9 cellular contexts compared by ENCODE assay signal in the genomic region with DNA sequence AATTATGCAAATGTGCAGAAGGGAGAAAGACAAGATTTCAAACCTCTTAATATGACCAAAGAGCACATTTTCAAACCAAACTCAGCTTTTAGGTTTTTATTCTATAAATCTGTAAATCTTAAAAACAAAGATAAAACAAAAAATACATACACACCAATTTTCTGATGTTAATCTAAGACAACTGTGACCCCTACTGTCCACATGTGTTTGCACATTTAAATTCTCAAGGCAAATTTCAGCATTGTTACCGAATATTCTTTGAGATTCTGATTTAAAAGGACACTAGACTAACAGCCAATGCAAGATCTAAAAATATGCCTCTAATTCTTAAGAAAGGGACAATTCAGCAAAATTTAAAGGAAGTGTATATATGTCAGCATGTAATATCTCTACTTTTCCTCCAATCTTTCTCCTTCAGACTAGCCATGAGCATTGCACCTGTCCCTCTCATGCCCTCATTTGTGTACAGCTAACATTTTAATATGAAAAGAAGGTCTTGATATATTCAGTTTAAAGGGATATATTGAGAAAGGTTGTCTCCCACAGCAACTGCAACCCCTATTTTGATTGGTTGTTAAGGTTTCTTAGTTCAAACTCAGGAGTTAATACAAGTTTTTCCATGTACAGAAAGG.
DNase-seq lines count a peak whose midpoint lies in the region; TF ChIP-seq lines count a peak whose summit lies in the region.
"Had no signal": no experiment of that assay in that cellular context is flagged by ENCODE, and none has a peak within 500 bp of the region (broad histone marks: within the 10 kb centered on the region; RNA-seq: fewer than 3 reads in every experiment).

No MANE protein-coding gene starts in this region.

- no peak overlapping the region for H3K4me3 ChIP-seq in HEK293 (ENCODE audit: low read depth, low read length)

- POLR2A ChIA-PET in HEK293 (lab: Yijun Ruan, JAX) = no interaction called here

- no peaks in the 10 kb centered on the region for H3K36me3 ChIP-seq in HEK293 (ENCODE audit: control insufficient read depth in 2 of 2, insufficient read depth in 1 of 2, low read length in 2 of 2)

- TF ChIP-seq CTCF in HEK293 (tag by site-specific recombination; IDR thresholded peaks at IDR 0.05) = no peak
- TF ChIP-seq CTCF in VCaP (conservative IDR thresholded peaks at IDR 0.05) = peak; percentile 70

- CTCF ChIA-PET in HEK293 (lab: Yijun Ruan, JAX) = interaction anchor here (0.7 to 1.3 kb wide), 7 partner anchors 9 to 303 kb away, joined by 3 to 4 read pairs (median 4); no protein-coding TSS in a partner anchor

- no peaks in the 10 kb centered on the region for H3K4me1 ChIP-seq in HEK293 (ENCODE audit: control insufficient read depth, insufficient read depth, low read length)

- peak; percentile 9 for DNase-seq in AG20443 (ENCODE audit: low spot score)
- DNase-seq in left kidney (ENCODE audit: low read depth, low spot score) = peak; percentile 4
- no peak for DNase-seq in activated effector memory CD4-positive, alpha-beta T cell treated with anti-CD3 and anti-CD28 coated beads, Interleukin-2, amount 50 U/mL, for 16 hours
- no peak for DNase-seq in activated naive CD4-positive, alpha-beta T cell treated with anti-CD3 and anti-CD28 coated beads, Interleukin-2, amount 50 U/mL, for 16 hours
- no peak for DNase-seq in NCI-H446 treated with DMSO at 0.1 percent for 48 hours (lab: John Stamatoyannopoulos, UW)
- no peak for DNase-seq in NCI-H2029 (lab: John Stamatoyannopoulos, UW)
- DNase-seq: occipital lobe had no signal

- H3K27ac ChIP-seq in HEK293 (ENCODE audit: extremely low read depth, low read depth, low read length) (no peak overlapping the region), VCaP (peak overlapping the region; percentile 88)

- no peaks in the 10 kb centered on the region for H3K9me3 ChIP-seq in HEK293 (ENCODE audit: control insufficient read depth, insufficient read depth, low read depth, low read length)

TF ChIP-seq in HEK293, 187 proteins besides CTCF, POLR2A, EP300 and RAD21:
- TF ChIP-seq BCL11B (tag by site-specific recombination; IDR thresholded peaks at IDR 0.05; ENCODE audit: low read depth) = no peak
- TF ChIP-seq ZNF692 (tag by site-specific recombination; IDR thresholded peaks at IDR 0.05) = no peak
- no peak for TF ChIP-seq ELK4 (IDR thresholded peaks at IDR 0.05; ENCODE audit: borderline replicate concordance, low read depth, low read length)
- no peak for TF ChIP-seq ZNF2 (tag by site-specific recombination; IDR thresholded peaks at IDR 0.05)
- no peak for TF ChIP-seq ZNF830 (tag by site-specific recombination; IDR thresholded peaks at IDR 0.05; ENCODE audit: low read depth)
- TF ChIP-seq ZNF654 (tag by site-specific recombination; IDR thresholded peaks at IDR 0.05; ENCODE audit: low read depth) = peak; percentile 27
- no peak for TF ChIP-seq ZBTB7A (tag by site-specific recombination; IDR thresholded peaks at IDR 0.05; ENCODE audit: low read depth)
- TF ChIP-seq SP2 (tag by site-specific recombination; IDR thresholded peaks at IDR 0.05) = no peak
TF ChIP-seq in HEK293: peak in this region for 1.

Comparison
In these comparisons a context has a peak if more than half of its experiments do, and no peak if none do; other contexts are left out.
1. DNase-seq: peak in AG20443 (single experiment) and left kidney (single experiment); none in activated effector memory CD4-positive, alpha-beta T cell treated with anti-CD3 and anti-CD28 coated beads, Interleukin-2, amount 50 U/mL, for 16 hours (single experiment), activated naive CD4-positive, alpha-beta T cell treated with anti-CD3 and anti-CD28 coated beads, Interleukin-2, amount 50 U/mL, for 16 hours (single experiment), NCI-H446 treated with DMSO at 0.1 percent for 48 hours (single experiment) and NCI-H2029 (single experiment).